Comparison of ENCODE assay signal across 17 cellular contexts in genomic region chr1:215529111-215529510, GRCh38.
DNase-seq lines count a peak whose midpoint lies in the region; ATAC-seq lines count a peak whose summit lies in the region.
"Had no signal": no experiment of that assay in that cellular context is flagged by ENCODE, and none has a peak within 500 bp of the region (broad histone marks: within the 10 kb centered on the region; RNA-seq: fewer than 3 reads in every experiment).

No MANE protein-coding gene starts in this region.

- DNase-seq in HCEC 1CT (peak; percentile 58), kidney glomerular epithelial cell (lab: John Stamatoyannopoulos, UW) (peak; percentile 52), NCI-H510A (lab: John Stamatoyannopoulos, UW) (no peak), NCI-H1436 treated with DMSO at 0.1 percent for 48 hours (lab: John Stamatoyannopoulos, UW) (no peak), superior temporal gyrus (ENCODE audit: extremely low spot score) (no peak)
- DNase-seq: activated CD4-positive, CD25-positive, alpha-beta regulatory T cell treated with anti-CD3 and anti-CD28 coated beads, Interleukin-2, amount 50 U/mL, for 72 hours; activated CD8-positive, alpha-beta memory T cell treated with anti-CD3 and anti-CD28 coated beads, Interleukin-2, amount 50 U/mL, for 48 hours; activated naive CD4-positive, alpha-beta T cell treated with anti-CD3 and anti-CD28 coated beads, Interleukin-2, amount 50 U/mL, for 16 hours; brain microvascular endothelial cell; KBM-7; NCI-H1105; SHP77 treated with DMSO at 0.1 percent for 48 hours; stimulated activated CD4-positive, alpha-beta T cell treated with anti-CD3 and anti-CD28 coated beads, Interleukin-1b, Interleukin-23, amount 100 ng/mL, for 48 hours; T-helper 9 cell had no signal

- peak; percentile 80 for ATAC-seq in GM18870 (IDR thresholded peaks at IDR 0.05; ENCODE audit: unreplicated experiment)
- peak; percentile 68 for ATAC-seq in HG03432 (IDR thresholded peaks at IDR 0.05; ENCODE audit: unreplicated experiment)
- ATAC-seq in GM21390 (IDR thresholded peaks at IDR 0.05; ENCODE audit: unreplicated experiment) = no peak

Comparison
In these comparisons a context has a peak if more than half of its experiments do, and no peak if none do; other contexts are left out.
1. DNase-seq: peak in HCEC 1CT (single experiment) and kidney glomerular epithelial cell (single experiment); none in NCI-H510A (single experiment), NCI-H1436 treated with DMSO at 0.1 percent for 48 hours (single experiment) and superior temporal gyrus (single experiment).